ENCODE assay signal across 8 cellular contexts in genomic region chr17:40542562-40543411, GRCh38.
DNase-seq lines count a peak whose midpoint lies in the region; TF ChIP-seq lines count a peak whose summit lies in the region.

No MANE protein-coding gene starts in this region.

- no peak overlapping the region for H3K4me3 ChIP-seq in astrocyte of the cerebellum (ENCODE audit: low read depth, low read length)

- in situ Hi-C loops in astrocyte of the cerebellum (cut with HindIII; ENCODE audit: low sequenced_read_pairs) = no loop called here

- peak; percentile 77 for DNase-seq in stimulated activated CD4-positive, alpha-beta T cell treated with anti-CD3 and anti-CD28 coated beads, Interleukin-1b, Interleukin-23, amount 100 ng/mL, for 48 hours
- no peak for DNase-seq in stimulated activated CD4-positive, alpha-beta T cell treated with anti-CD3 and anti-CD28 coated beads, Interleukin-12 subunit alpha, Interleukin-12 subunit beta, amount 100 ng/mL, for 4 hours
- DNase-seq in NCI-H226 (peak; percentile 14), astrocyte of the cerebellum (ENCODE audit: low read depth) (peak; percentile 86), islet precursor cell (peak; percentile 92), NCI-H526 treated with DMSO at 0.1 percent for 48 hours (lab: John Stamatoyannopoulos, UW) (no peak), DMS153 (lab: John Stamatoyannopoulos, UW) (no peak)
- peak; percentile 43 for DNase-seq in stimulated activated CD4-positive, alpha-beta T cell treated with anti-CD3 and anti-CD28 coated beads, Interleukin-4, amount 100 ng/mL, for 1 hour

- no peak for TF ChIP-seq CTCF in astrocyte of the cerebellum (IDR thresholded peaks at IDR 0.05; ENCODE audit: low read depth, low read length, missing control alignments)

Comparison
In these comparisons a context has a peak if more than half of its experiments do, and no peak if none do; other contexts are left out.
1. DNase-seq: peak in stimulated activated CD4-positive, alpha-beta T cell treated with anti-CD3 and anti-CD28 coated beads, Interleukin-1b, Interleukin-23, amount 100 ng/mL, for 48 hours (single experiment), NCI-H226 (single experiment), astrocyte of the cerebellum (single experiment), islet precursor cell (single experiment) and stimulated activated CD4-positive, alpha-beta T cell treated with anti-CD3 and anti-CD28 coated beads, Interleukin-4, amount 100 ng/mL, for 1 hour (single experiment); none in stimulated activated CD4-positive, alpha-beta T cell treated with anti-CD3 and anti-CD28 coated beads, Interleukin-12 subunit alpha, Interleukin-12 subunit beta, amount 100 ng/mL, for 4 hours (single experiment), NCI-H526 treated with DMSO at 0.1 percent for 48 hours (single experiment) and DMS153 (single experiment).